ENCODE assay signal across 25 cellular contexts in genomic region chr7:134799387-134799786, GRCh38. TPM values are rescaled to one million over a fixed set of nuclear protein-coding genes. Genes with fewer than 3 reads are reported as not detected.
DNase-seq lines count a peak whose midpoint lies in the region; ATAC-seq, FAIRE-seq and TF ChIP-seq lines count a peak whose summit lies in the region.
"Had no signal": no experiment of that assay in that cellular context is flagged by ENCODE, and none has a peak within 500 bp of the region (broad histone marks: within the 10 kb centered on the region; RNA-seq: fewer than 3 reads in every experiment).

No MANE protein-coding gene starts in this region.

- in situ Hi-C loops in mammary epithelial cell (cut with MboI; ENCODE audit: low sequenced_read_pairs in 2 of 2) = no loop called here

- no peak for TF ChIP-seq RAD21 in SK-N-SH (IDR thresholded peaks at IDR 0.05; ENCODE audit: low read length)

- H3K9me2 ChIP-seq in SK-N-SH (no peaks in the 10 kb centered on the region), Karpas-422 (replicated peaks; ENCODE audit: insufficient read depth, low read length) (no peaks in the 10 kb centered on the region)

- FAIRE-seq in keratinocyte (lab: Jason Lieb, UNC) = no peak

- H4K20me1 ChIP-seq in SK-N-SH (ENCODE audit: insufficient read depth) (peaks cover 69% of the 10 kb centered on the region), mammary epithelial cell (ENCODE audit: insufficient read depth, low read length) (no peaks in the 10 kb centered on the region), keratinocyte (ENCODE audit: control insufficient read depth, extremely low read depth, insufficient read depth, low read length) (no peaks in the 10 kb centered on the region), Karpas-422 (ENCODE audit: insufficient read depth, low read depth, low read length) (no peaks in the 10 kb centered on the region)

- H3K36me3 ChIP-seq in SK-N-SH (replicated peaks in 1 of 2; ENCODE audit: control insufficient read depth in 1 of 2, insufficient read depth in 2 of 2, low read length in 1 of 2) (peaks cover 21 to 86% of the 10 kb centered on the region in 2 experiments), mammary epithelial cell (ENCODE audit: insufficient read depth, low read length) (peaks cover 6% of the 10 kb centered on the region), keratinocyte (ENCODE audit: control insufficient read depth in 2 of 2, extremely low read depth in 1 of 2, insufficient read depth in 2 of 2, low read length in 2 of 2) (peaks cover 2 to 8% of the 10 kb centered on the region in 2 experiments), tibial artery (peaks cover 0 to 6% (median 0%) of the 10 kb centered on the region in 3 donors), Karpas-422 (ENCODE audit: insufficient read depth, low read length) (no peaks in the 10 kb centered on the region)
- H3K36me3 ChIP-seq: left lung, stomach had no signal

- H3K4me3 ChIP-seq in SK-N-SH (ENCODE audit: low read depth in 2 of 2, low read length in 1 of 2) (no peak overlapping the region), mammary epithelial cell (replicated peaks in 1 of 3; ENCODE audit: insufficient read depth in 1 of 3, low read depth in 2 of 3, low read length in 3 of 3) (no peak overlapping the region), keratinocyte (ENCODE audit: control insufficient read depth in 2 of 3, extremely low read depth in 1 of 3, insufficient read depth in 2 of 3, low read depth in 1 of 3, low read length in 3 of 3) (no peak overlapping the region), tibial artery (peak overlapping the region in 1 of 2 donors; percentile 2), Karpas-422 (ENCODE audit: low read length) (no peak overlapping the region)
- H3K4me3 ChIP-seq: left lung, right atrium auricular region, stomach had no signal

- no TSS peak for BruUV-seq in mammary epithelial cell (replicated peaks; lab: Mats Ljungman, UMichigan)

- H3K4me2 ChIP-seq in SK-N-SH (peak overlapping the region; percentile 9), mammary epithelial cell (ENCODE audit: insufficient read depth, low read depth, low read length) (peak overlapping the region; percentile 30), keratinocyte (ENCODE audit: control insufficient read depth, extremely low read depth, insufficient read depth, low read depth, low read length) (peak overlapping the region; percentile 31), Karpas-422 (ENCODE audit: low read depth, low read length, poor library complexity, severe bottlenecking) (no peak overlapping the region)

- CTCF ChIA-PET in SK-N-SH (lab: Yijun Ruan, JAX) = interaction anchor here (1.0 kb wide), 1 partner anchor 17 kb away, joined by 3 read pairs; no protein-coding TSS in a partner anchor
- CTCF ChIA-PET in mammary epithelial cell (lab: Charles Lee; ENCODE audit: low non-redundant PET) = interaction anchor here (0.6 kb wide), 1 partner anchor 371 kb away, joined by 16 read pairs; no protein-coding TSS in a partner anchor

- no peaks in the 10 kb centered on the region for H3K9me3 ChIP-seq in SK-N-SH
- H3K9me3 ChIP-seq in mammary epithelial cell (replicated peaks; ENCODE audit: insufficient read depth, low read length) = no peaks in the 10 kb centered on the region
- H3K9me3 ChIP-seq in keratinocyte (ENCODE audit: control insufficient read depth, low read depth, low read length) = no peaks in the 10 kb centered on the region
- no peaks in the 10 kb centered on the region for H3K9me3 ChIP-seq in tibial artery
- no peaks in the 10 kb centered on the region for H3K9me3 ChIP-seq in Karpas-422 (ENCODE audit: low read length)
- H3K9me3 ChIP-seq: right atrium auricular region, stomach had no signal

- no peak for TF ChIP-seq EP300 in SK-N-SH (IDR thresholded peaks at IDR 0.05; ENCODE audit: borderline replicate concordance in 1 of 2, low read depth in 1 of 2, low read length in 1 of 2)

- TF ChIP-seq CTCF in SK-N-SH (IDR thresholded peaks at IDR 0.05) (no peak), mammary epithelial cell (conservative IDR thresholded peaks at IDR 0.05 in 1 of 2, IDR thresholded peaks at IDR 0.05 in 1 of 2; ENCODE audit: extremely low read depth in 1 of 2, insufficient read depth in 1 of 2, low read depth in 1 of 2, low read length in 2 of 2) (no peak), keratinocyte (optimal IDR thresholded peaks at IDR 0.05 in 1 of 3, IDR thresholded peaks at IDR 0.05 in 1 of 3, conservative IDR thresholded peaks at IDR 0.05 in 1 of 3; ENCODE audit: extremely low read depth in 1 of 3, insufficient read depth in 2 of 3, low read length in 3 of 3) (no peak), tibial artery (IDR thresholded peaks at IDR 0.05) (no peak)

- H3K27ac ChIP-seq in SK-N-SH (ENCODE audit: low read depth in 2 of 2, low read length in 1 of 2) (peak overlapping the region in 1 of 2 experiments; percentile 22; a peak in 1 of 4 replicates), mammary epithelial cell (ENCODE audit: insufficient read depth, low read depth, low read length) (peak overlapping the region; percentile 8), keratinocyte (ENCODE audit: control insufficient read depth, insufficient read depth, low read length) (no peak overlapping the region), tibial artery (peak overlapping the region; percentile 89 to 94), Karpas-422 (ENCODE audit: low read length) (no peak overlapping the region)
- H3K27ac ChIP-seq: epithelial cell of prostate, foreskin keratinocyte, left lung, VCaP had no signal

- H3K27me3 ChIP-seq in SK-N-SH (ENCODE audit: insufficient read depth) (no peaks in the 10 kb centered on the region), mammary epithelial cell (ENCODE audit: insufficient read depth, low read length) (no peaks in the 10 kb centered on the region), keratinocyte (ENCODE audit: control insufficient read depth, extremely low read depth, insufficient read depth, low read length) (no peaks in the 10 kb centered on the region), tibial artery (no peaks in the 10 kb centered on the region), Karpas-422 (ENCODE audit: low read length) (no peaks in the 10 kb centered on the region)
- H3K27me3 ChIP-seq: foreskin keratinocyte, left lung, right atrium auricular region, stomach had no signal

- intact Hi-C loops in mammary epithelial cell (cut with micrococcal nuclease) (no loop called here), tibial artery (cut with DNase I; ENCODE audit: low total_unique reads) (no loop called here), sciatic nerve (cut with DNase I) (no loop called here)

- dilution Hi-C loops in mammary epithelial cell (cut with HindIII; ENCODE audit: low sequenced_read_pairs) = no loop called here
- dilution Hi-C loops in keratinocyte (cut with MboI; ENCODE audit: extremely low pct_ligation_motif_present, low sequenced_read_pairs) = no loop called here

- H3K9ac ChIP-seq in SK-N-SH = no peak overlapping the region
- no peak overlapping the region for H3K9ac ChIP-seq in mammary epithelial cell (ENCODE audit: insufficient read depth, low read length)
- no peak overlapping the region for H3K9ac ChIP-seq in keratinocyte (ENCODE audit: control insufficient read depth, extremely low read depth, insufficient read depth, low read length)
- no peak overlapping the region for H3K9ac ChIP-seq in Karpas-422 (ENCODE audit: low read length)

- peaks cover 0 to 21% of the 10 kb centered on the region in 2 experiments; a peak in 3 of 4 replicates for H3K4me1 ChIP-seq in SK-N-SH (ENCODE audit: control insufficient read depth in 1 of 2, insufficient read depth in 2 of 2, low read depth in 1 of 2, low read length in 1 of 2)
- peaks cover 10% of the 10 kb centered on the region for H3K4me1 ChIP-seq in mammary epithelial cell (ENCODE audit: insufficient read depth, low read length)
- H3K4me1 ChIP-seq in keratinocyte (ENCODE audit: control insufficient read depth, extremely low read depth, insufficient read depth, low read length) = peaks cover 13% of the 10 kb centered on the region
- H3K4me1 ChIP-seq in tibial artery = peaks cover 0 to 98% (median 37%) of the 10 kb centered on the region in 4 donors
- H3K4me1 ChIP-seq in Karpas-422 (ENCODE audit: low read length) = peaks cover 6% of the 10 kb centered on the region
- H3K4me1 ChIP-seq: left lung had no signal

- H2AFZ ChIP-seq in SK-N-SH (ENCODE audit: low read depth) (no peak overlapping the region), mammary epithelial cell (ENCODE audit: low read depth, low read length) (no peak overlapping the region), keratinocyte (ENCODE audit: control insufficient read depth, low read length) (peak overlapping the region; percentile 54), Karpas-422 (ENCODE audit: low read length) (no peak overlapping the region)

- H3F3A ChIP-seq in SK-N-SH (replicated peaks; ENCODE audit: insufficient read depth) = peaks cover 59% of the 10 kb centered on the region

- DNase-seq in SK-N-SH (no peak), mammary epithelial cell (no peak), keratinocyte (ENCODE audit: low read depth, low spot score) (no peak), tibial artery (no peak), Karpas-422 (no peak), sciatic nerve (ENCODE audit: low spot score) (no peak), NCI-H524 treated with DMSO at 0.1 percent for 48 hours (lab: John Stamatoyannopoulos, UW) (no peak)
- DNase-seq: anterior cingulate cortex; DMS53; foreskin keratinocyte; HCEC 1CT; hippocampal formation; immature natural killer cell; left lung; naive thymus-derived CD4-positive, alpha-beta T cell; NCI-H1092 treated with DMSO at 0.1 percent for 48 hours; NCI-H187 treated with DMSO at 0.1 percent for 48 hours; NCI-H226; NCI-H82; stomach had no signal

- 75% methylated on average over 5 of the region's 5 CpGs for WGBS in SK-N-SH (ENCODE audit: low lambda C conversion rate)
- 79% methylated on average over 5 of the region's 5 CpGs for WGBS in mammary epithelial cell (ENCODE audit: low coverage, missing lambda C conversion rate)

- no peaks in the 10 kb centered on the region for H3K9me1 ChIP-seq in keratinocyte (ENCODE audit: control insufficient read depth, extremely low read depth, insufficient read depth, low read length)

- H3K79me2 ChIP-seq in SK-N-SH (ENCODE audit: insufficient read depth) (peaks cover 100% of the 10 kb centered on the region), mammary epithelial cell (ENCODE audit: insufficient read depth, low read length) (peaks cover 78% of the 10 kb centered on the region), keratinocyte (ENCODE audit: control insufficient read depth, insufficient read depth, low read length) (peaks cover 62% of the 10 kb centered on the region), Karpas-422 (ENCODE audit: low read length) (no peaks in the 10 kb centered on the region)

- POLR2A ChIA-PET in SK-N-SH (lab: Yijun Ruan, JAX) = no interaction called here

- ATAC-seq in SK-N-SH treated with all-trans-retinoic acid at 6 μM for 48 hours (no peak), sciatic nerve (no peak)
- ATAC-seq: foreskin keratinocyte; left lung; naive thymus-derived CD4-positive, alpha-beta T cell; Right ventricle myocardium inferior had no signal

RNA-seq across cellular contexts. Expression of gene CALD1, which starts 20.0 kb away (rescaled TPM):
- polyA plus RNA-seq in SK-N-SH (2012; rRNA removed) (299 and 303 TPM in 2 replicates), mammary epithelial cell (151 TPM), keratinocyte (169 to 229 TPM (median 198 TPM) in 3 replicates)
- 269 and 329 TPM in 2 replicates for polyA plus RNA-seq in SK-N-SH (2012; cell fraction: cytosol; rRNA removed)
- 304 and 462 TPM in 2 replicates for polyA plus RNA-seq in SK-N-SH (2012; cell fraction: nucleus; rRNA removed)
- total RNA-seq in mammary epithelial cell (100 to 1,000 TPM; 251 to 445 TPM), sciatic nerve (534 TPM)
- polyA minus RNA-seq in mammary epithelial cell (182 TPM), keratinocyte (79.3 to 202 TPM (median 169 TPM) in 3 replicates)
- 135 TPM for polyA plus RNA-seq in keratinocyte (2011; ENCODE audit: low read depth)
- 175 and 262 TPM in 2 replicates for polyA plus RNA-seq in keratinocyte (2011; cell fraction: cytosol; rRNA removed)
- 308 and 349 TPM in 2 replicates for polyA plus RNA-seq in keratinocyte (2011; cell fraction: nucleus; rRNA removed)
- 55.2 and 198 TPM in 2 replicates for polyA plus RNA-seq in keratinocyte (2012; ENCODE audit: low replicate concordance)
- polyA minus RNA-seq in keratinocyte (2011; cell fraction: cytosol; rRNA and poly(A)+ RNA removed) = 127 TPM
- 125 and 268 TPM in 2 replicates for polyA minus RNA-seq in keratinocyte (2011; cell fraction: nucleus; rRNA and poly(A)+ RNA removed)
- 1.0 TPM in 1 of 2 replicates, not detected in the other for total RNA-seq in Karpas-422 (2014; rRNA removed; shearing (Covaris generic); ENCODE audit: low replicate concordance)

Comparison
In these comparisons a context has a peak if more than half of its experiments do, and no peak if none do; other contexts are left out.
1. H3K27ac ChIP-seq: peak in mammary epithelial cell (single experiment) and tibial artery (2 of 2); none in keratinocyte (single experiment) and Karpas-422 (single experiment).
2. RNA of gene CALD1, which starts 20.0 kb away (total RNA-seq): 534 TPM in sciatic nerve (single experiment) and 251 to 445 TPM in mammary epithelial cell; 1.0 TPM in Karpas-422; every median in the first group is over 100 times any median in the second.